18 cellular contexts compared by ENCODE assay signal in genomic region chr3:46019707-46020106, GRCh38. TPM values are rescaled to one million over a fixed set of nuclear protein-coding genes. Genes with fewer than 3 reads are reported as not detected.
A peak's percentile ranks its signal among the peaks of the same experiment; 100 is the strongest.
DNase-seq lines count a peak whose midpoint lies in the region; ATAC-seq and TF ChIP-seq lines count a peak whose summit lies in the region.
"Had no signal": no experiment of that assay in that cellular context is flagged by ENCODE, and none has a peak within 500 bp of the region (broad histone marks: within the 10 kb centered on the region; RNA-seq: fewer than 3 reads in every experiment).

No MANE protein-coding gene starts in this region.

- 87 to 100% methylated on average over 1 of the region's 1 CpG for whole genome bisulfite sequencing in testis, 2 donors

- peaks cover 2% of the 10 kb centered on the region for H3K9me3 Mint-ChIP-seq in activated naive CD8-positive, alpha-beta T cell treated with anti-CD3 and anti-CD28 coated beads for 36 hours

- no peaks in the 10 kb centered on the region for H3K4me1 ChIP-seq in testis
- H3K4me1 ChIP-seq: BE2C had no signal

- ATAC-seq in GM18870 (IDR thresholded peaks at IDR 0.05; ENCODE audit: unreplicated experiment) (no peak), HG02678 (IDR thresholded peaks at IDR 0.05; ENCODE audit: unreplicated experiment) (no peak)
- ATAC-seq: left lobe of liver had no signal

- H3K36me3 ChIP-seq in testis (ENCODE audit: low read depth, missing control alignments) = no peaks in the 10 kb centered on the region
- H3K36me3 ChIP-seq: BE2C had no signal

- H3K9me3 ChIP-seq in testis = no peaks in the 10 kb centered on the region
- H3K9me3 ChIP-seq: BE2C had no signal

- H3K27ac ChIP-seq in testis = no peak overlapping the region

- TF ChIP-seq POLR2A in testis (IDR thresholded peaks at IDR 0.05) = no peak

- H3K27me3 ChIP-seq in testis = no peaks in the 10 kb centered on the region
- H3K27me3 ChIP-seq: BE2C had no signal

- peaks cover 36% of the 10 kb centered on the region for H3K4me1 Mint-ChIP-seq in activated naive CD8-positive, alpha-beta T cell treated with anti-CD3 and anti-CD28 coated beads for 36 hours

- peak; percentile 41 for DNase-seq in stimulated activated naive CD4-positive, alpha-beta T cell treated with Interleukin-2 at 50 U/mL for 16 hours (lab: John Stamatoyannopoulos, UW)
- no peak for DNase-seq in stimulated activated naive CD4-positive, alpha-beta T cell (lab: John Stamatoyannopoulos, UW)
- DNase-seq in activated naive CD8-positive, alpha-beta T cell treated with anti-CD3 and anti-CD28 coated beads for 36 hours = peak; percentile 47
- DNase-seq in renal cortical epithelial cell (ENCODE audit: low read depth) (peak; percentile 11), DMS79 (lab: John Stamatoyannopoulos, UW) (no peak), testis (no peak)
- DNase-seq: BE2C, DMS153, hypothalamus, KBM-7, NCI-H1105 treated with DMSO at 0.1 percent for 48 hours, NCI-H226, SIG-M5, T1000 had no signal

- H3K27ac Mint-ChIP-seq in activated naive CD8-positive, alpha-beta T cell treated with anti-CD3 and anti-CD28 coated beads for 36 hours = peak overlapping the region; percentile 22
- H3K27ac Mint-ChIP-seq: progenitor cell of endocrine pancreas had no signal

- H3K36me3 Mint-ChIP-seq in activated naive CD8-positive, alpha-beta T cell treated with anti-CD3 and anti-CD28 coated beads for 36 hours = peaks cover under 1% of the 10 kb centered on the region

- peaks cover 4% of the 10 kb centered on the region for H3K27me3 Mint-ChIP-seq in activated naive CD8-positive, alpha-beta T cell treated with anti-CD3 and anti-CD28 coated beads for 36 hours

- no peak overlapping the region for H3K4me3 Mint-ChIP-seq in activated naive CD8-positive, alpha-beta T cell treated with anti-CD3 and anti-CD28 coated beads for 36 hours

- no peak for TF ChIP-seq CTCF in testis (IDR thresholded peaks at IDR 0.05)

- intact Hi-C loops in testis (cut with DNase I; ENCODE audit: low total_unique reads) = no loop called here

- H3K4me3 ChIP-seq in testis = no peak overlapping the region

RNA-seq across cellular contexts. Expression of gene XCR1, which starts 7.6 kb away (rescaled TPM):
- total RNA-seq in activated naive CD8-positive, alpha-beta T cell treated with anti-CD3 and anti-CD28 coated beads for 36 hours = not detected
- total RNA-seq in renal cortical epithelial cell (not detected in 2 replicates), testis (under 1 TPM; 0.06 to 0.16 TPM)
- 0.34 TPM for polyA plus RNA-seq in testis (ENCODE audit: insufficient read depth, low read depth, low replicate concordance)
- total RNA-seq: left lobe of liver, progenitor cell of endocrine pancreas had no signal

RNA-seq across cellular contexts. Expression of gene FYCO1, which starts 24.1 kb away (rescaled TPM):
- total RNA-seq in activated naive CD8-positive, alpha-beta T cell treated with anti-CD3 and anti-CD28 coated beads for 36 hours = 10 to 100 TPM in 1 of 2 experiments, 1 to 10 TPM in 1; 9.4 to 10.2 TPM
- 11.1 and 46.2 TPM in 2 replicates for total RNA-seq in renal cortical epithelial cell
- total RNA-seq in testis = 10 to 100 TPM; 21.7 to 24.2 TPM
- polyA plus RNA-seq in testis (ENCODE audit: insufficient read depth, low read depth, low replicate concordance) = 12.8 TPM

Comparison
In these comparisons a context has a peak if more than half of its experiments do, and no peak if none do; other contexts are left out.
1. DNase-seq: peak in stimulated activated naive CD4-positive, alpha-beta T cell treated with Interleukin-2 at 50 U/mL for 16 hours (single experiment), activated naive CD8-positive, alpha-beta T cell treated with anti-CD3 and anti-CD28 coated beads for 36 hours (single experiment) and renal cortical epithelial cell (single experiment); none in stimulated activated naive CD4-positive, alpha-beta T cell (0 of 6), DMS79 (single experiment) and testis (single experiment).